Comparison of ENCODE assay signal across 8 cellular contexts in the genomic region with DNA sequence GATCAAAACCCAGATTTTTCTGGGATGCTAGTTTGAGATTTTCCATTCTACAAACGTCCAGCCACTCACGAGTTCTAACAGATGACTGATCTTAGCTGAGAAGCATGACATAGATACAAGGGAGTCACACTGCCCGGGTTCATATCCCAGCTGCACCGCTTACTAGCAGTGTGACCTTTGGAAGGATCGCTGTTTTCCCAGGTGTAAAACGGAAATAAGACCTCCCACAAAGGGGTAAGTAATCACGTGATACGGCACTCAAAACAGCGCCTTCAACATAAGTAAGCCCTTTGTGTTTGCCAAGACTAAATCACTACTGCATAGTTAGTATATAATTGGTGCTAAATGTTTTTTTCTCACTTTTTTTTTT. TPM values are rescaled to one million over a fixed set of nuclear protein-coding genes. Genes with fewer than 3 reads are reported as not detected.
DNase-seq lines count a peak whose midpoint lies in the region; ATAC-seq and TF ChIP-seq lines count a peak whose summit lies in the region.

No MANE protein-coding gene starts in this region.

- H3F3A ChIP-seq in neural cell (ENCODE audit: insufficient read depth, low read length, poor library complexity, severe bottlenecking), result no peaks in the 10 kb centered on the region

- TF ChIP-seq RAD21 in neural cell (conservative IDR thresholded peaks at IDR 0.05), result no peak

- H3K9ac ChIP-seq in neural cell (ENCODE audit: low read length), result peak overlapping the region; percentile 87

- peak overlapping the region; percentile 96 for H3K4me3 ChIP-seq in MG63
- H3K4me3 ChIP-seq in epithelial cell of esophagus (ENCODE audit: low read length), result peak overlapping the region; percentile 97
- peak overlapping the region; percentile 80 for H3K4me3 ChIP-seq in neural cell (ENCODE audit: low read length)

- H3K36me3 ChIP-seq in MG63, result peaks cover 29% of the 10 kb centered on the region
- H3K36me3 ChIP-seq in neural cell (ENCODE audit: insufficient read depth, low read length), result no peaks in the 10 kb centered on the region

- DNase-seq in DMS153 treated with DMSO at 0.1 percent for 48 hours (lab: John Stamatoyannopoulos, UW; ENCODE audit: unreplicated experiment) (peak; percentile 38), MG63 (no peak), epithelial cell of esophagus (ENCODE audit: low read depth) (peak; percentile 30), GM03348 (ENCODE audit: low spot score) (no peak), ecto neural progenitor cell (ENCODE audit: low spot score) (no peak)
- DNase-seq in activated CD4-positive, alpha-beta T cell treated with anti-CD3 and anti-CD28 coated beads for 4 hours, result peak; percentile 11 to 32

- no peaks in the 10 kb centered on the region for H4K20me1 ChIP-seq in neural cell (ENCODE audit: insufficient read depth)

- no peaks in the 10 kb centered on the region for H3K9me2 ChIP-seq in neural cell (ENCODE audit: insufficient read depth, low read length)

- peak overlapping the region; percentile 80 for H2AFZ ChIP-seq in neural cell (ENCODE audit: low read depth, low read length)

- H3K9me3 ChIP-seq in MG63, result no peaks in the 10 kb centered on the region
- no peaks in the 10 kb centered on the region for H3K9me3 ChIP-seq in neural cell (ENCODE audit: low read length)

- no peak for TF ChIP-seq CTCF in epithelial cell of esophagus (IDR thresholded peaks at IDR 0.05; ENCODE audit: insufficient read depth, low read depth, low read length, missing control alignments)
- no peak for TF ChIP-seq CTCF in neural cell (IDR thresholded peaks at IDR 0.05; ENCODE audit: poor library complexity, severe bottlenecking)

- no peak for ATAC-seq in HG02678 (IDR thresholded peaks at IDR 0.05; ENCODE audit: unreplicated experiment)

- peak overlapping the region; percentile 77 for H3K4me2 ChIP-seq in neural cell (ENCODE audit: low read length)

- TF ChIP-seq EP300 in neural cell (conservative IDR thresholded peaks at IDR 0.05; ENCODE audit: poor library complexity, severe bottlenecking), result no peak

- peaks cover 17% of the 10 kb centered on the region for H3K79me2 ChIP-seq in neural cell (replicated peaks; ENCODE audit: insufficient read depth, low read length)

- peak overlapping the region; percentile 85 for H3K27ac ChIP-seq in neural cell (ENCODE audit: low read length)

- H3K27me3 ChIP-seq in MG63, result no peaks in the 10 kb centered on the region
- H3K27me3 ChIP-seq in neural cell (ENCODE audit: insufficient read depth, low read depth, low read length), result no peaks in the 10 kb centered on the region

TF ChIP-seq in neural cell, 6 proteins besides CTCF, POLR2A, EP300 and RAD21:
- TF ChIP-seq, protein P1, sequence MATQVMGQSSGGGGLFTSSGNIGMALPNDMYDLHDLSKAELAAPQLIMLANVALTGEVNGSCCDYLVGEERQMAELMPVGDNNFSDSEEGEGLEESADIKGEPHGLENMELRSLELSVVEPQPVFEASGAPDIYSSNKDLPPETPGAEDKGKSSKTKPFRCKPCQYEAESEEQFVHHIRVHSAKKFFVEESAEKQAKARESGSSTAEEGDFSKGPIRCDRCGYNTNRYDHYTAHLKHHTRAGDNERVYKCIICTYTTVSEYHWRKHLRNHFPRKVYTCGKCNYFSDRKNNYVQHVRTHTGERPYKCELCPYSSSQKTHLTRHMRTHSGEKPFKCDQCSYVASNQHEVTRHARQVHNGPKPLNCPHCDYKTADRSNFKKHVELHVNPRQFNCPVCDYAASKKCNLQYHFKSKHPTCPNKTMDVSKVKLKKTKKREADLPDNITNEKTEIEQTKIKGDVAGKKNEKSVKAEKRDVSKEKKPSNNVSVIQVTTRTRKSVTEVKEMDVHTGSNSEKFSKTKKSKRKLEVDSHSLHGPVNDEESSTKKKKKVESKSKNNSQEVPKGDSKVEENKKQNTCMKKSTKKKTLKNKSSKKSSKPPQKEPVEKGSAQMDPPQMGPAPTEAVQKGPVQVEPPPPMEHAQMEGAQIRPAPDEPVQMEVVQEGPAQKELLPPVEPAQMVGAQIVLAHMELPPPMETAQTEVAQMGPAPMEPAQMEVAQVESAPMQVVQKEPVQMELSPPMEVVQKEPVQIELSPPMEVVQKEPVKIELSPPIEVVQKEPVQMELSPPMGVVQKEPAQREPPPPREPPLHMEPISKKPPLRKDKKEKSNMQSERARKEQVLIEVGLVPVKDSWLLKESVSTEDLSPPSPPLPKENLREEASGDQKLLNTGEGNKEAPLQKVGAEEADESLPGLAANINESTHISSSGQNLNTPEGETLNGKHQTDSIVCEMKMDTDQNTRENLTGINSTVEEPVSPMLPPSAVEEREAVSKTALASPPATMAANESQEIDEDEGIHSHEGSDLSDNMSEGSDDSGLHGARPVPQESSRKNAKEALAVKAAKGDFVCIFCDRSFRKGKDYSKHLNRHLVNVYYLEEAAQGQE (IDR thresholded peaks at IDR 0.05; ENCODE audit: borderline replicate concordance), result no peak
- TF ChIP-seq EZH2 (IDR thresholded peaks at IDR 0.05; ENCODE audit: borderline replicate concordance, insufficient read depth, low read length, poor library complexity, severe bottlenecking) (no peak), MXI1 (conservative IDR thresholded peaks at IDR 0.05; ENCODE audit: poor library complexity, severe bottlenecking) (no peak), SMC3 (conservative IDR thresholded peaks at IDR 0.05; ENCODE audit: poor library complexity) (no peak), TAF1 (IDR thresholded peaks at IDR 0.05; ENCODE audit: low read depth) (no peak), POLR2AphosphoS5 (IDR thresholded peaks at IDR 0.05) (no peak)

RNA-seq across cellular contexts. Expression of a gene that starts 0.6 kb away (rescaled TPM):
- total RNA-seq in MG63 (2014; rRNA removed; shearing (Covaris generic); ENCODE audit: low replicate concordance), result 29.2 and 47.3 TPM in 2 replicates
- 119 and 127 TPM in 2 replicates for polyA plus RNA-seq in neural cell
- polyA minus RNA-seq in neural cell, result 81.8 and 132 TPM in 2 replicates

Comparison
In these comparisons a context has a peak if more than half of its experiments do, and no peak if none do; other contexts are left out.
1. DNase-seq: peak in DMS153 treated with DMSO at 0.1 percent for 48 hours (single experiment), activated CD4-positive, alpha-beta T cell treated with anti-CD3 and anti-CD28 coated beads for 4 hours (2 of 2) and epithelial cell of esophagus (single experiment); none in MG63 (single experiment), GM03348 (single experiment) and ecto neural progenitor cell (single experiment).
2. Peak in every context shown above with its lines, with median percentiles within 50 percentile points of each other: H3K4me3 ChIP-seq.